23 cellular contexts compared by ENCODE assay signal in genomic region chr11:65790104-65790901, GRCh38. TPM values are rescaled to one million over a fixed set of nuclear protein-coding genes. Genes with fewer than 3 reads are reported as not detected.
DNase-seq lines count a peak whose midpoint lies in the region; ATAC-seq and TF ChIP-seq lines count a peak whose summit lies in the region.
"Had no signal": no experiment of that assay in that cellular context is flagged by ENCODE, and none has a peak within 500 bp of the region (broad histone marks: within the 10 kb centered on the region; RNA-seq: fewer than 3 reads in every experiment).

No MANE protein-coding gene starts in this region.

- no peaks in the 10 kb centered on the region for H3K9me3 Mint-ChIP-seq in activated naive CD8-positive, alpha-beta T cell treated with anti-CD3 and anti-CD28 coated beads, Interleukin-2, amount 10 ng/mL, durations not matched to agents 7 days and 5 days
- no peaks in the 10 kb centered on the region for H3K9me3 Mint-ChIP-seq in activated naive CD8-positive, alpha-beta T cell treated with anti-CD3 and anti-CD28 coated beads, Interleukin-2, amount 50 U/mL, for 24 hours
- no peaks in the 10 kb centered on the region for H3K9me3 Mint-ChIP-seq in activated T-helper 2 cell treated with anti-CD3 and anti-CD28 coated beads, Interferon-gamma antibody, Interleukin-2, Interleukin-4, amounts not matched to agents 10 μg/mL and 5 μg/mL and 100 μg/mL, durations not matched to agents 14 hours and 24 hours and 36 hours
- H3K9me3 Mint-ChIP-seq in CD4-positive, alpha-beta T cell: no peaks in the 10 kb centered on the region
- H3K9me3 Mint-ChIP-seq: stimulated activated naive CD8-positive, alpha-beta T cell treated with anti-CD3 and anti-CD28 coated beads, Interleukin-15, amount 100 ng/mL, for 72 hours had no signal

- intact Hi-C loops in activated T-helper 2 cell treated with anti-CD3 and anti-CD28 coated beads, Interferon-gamma antibody, Interleukin-2, Interleukin-4, amounts not matched to agents 10 μg/mL and 5 μg/mL and 100 μg/mL, durations not matched to agents 14 hours and 24 hours and 36 hours (cut with micrococcal nuclease): no loop called here
- intact Hi-C loops in transverse colon (cut with DNase I; ENCODE audit: low total_unique reads) (no loop called here), heart right ventricle (cut with DNase I) (no loop called here)
- intact Hi-C loops in CD4-positive, alpha-beta T cell (cut with DNase I, micrococcal nuclease): no loop called here

- ATAC-seq in activated naive CD8-positive, alpha-beta T cell treated with anti-CD3 and anti-CD28 coated beads, Interleukin-2, amount 10 ng/mL, durations not matched to agents 7 days and 5 days (ENCODE audit: low read depth): no peak
- ATAC-seq in activated naive CD8-positive, alpha-beta T cell treated with anti-CD3 and anti-CD28 coated beads, Interleukin-2, amount 50 U/mL, for 24 hours: no peak
- no peak for ATAC-seq in heart right ventricle
- ATAC-seq in CD4-positive, alpha-beta T cell (ENCODE audit: poor library complexity): no peak
- ATAC-seq: body of pancreas; esophagus mucosa; stimulated activated naive CD8-positive, alpha-beta T cell treated with anti-CD3 and anti-CD28 coated beads, Interleukin-15, amount 100 ng/mL, for 72 hours had no signal

- no peak for TF ChIP-seq EP300 in transverse colon (IDR thresholded peaks at IDR 0.05; ENCODE audit: low read depth)

- H3K27ac Mint-ChIP-seq in activated naive CD8-positive, alpha-beta T cell treated with anti-CD3 and anti-CD28 coated beads, Interleukin-2, amount 10 ng/mL, durations not matched to agents 7 days and 5 days: peak overlapping the region; percentile 68
- H3K27ac Mint-ChIP-seq in activated naive CD8-positive, alpha-beta T cell treated with anti-CD3 and anti-CD28 coated beads, Interleukin-2, amount 50 U/mL, for 24 hours: no peak overlapping the region
- peak overlapping the region; percentile 11 for H3K27ac Mint-ChIP-seq in activated T-helper 2 cell treated with anti-CD3 and anti-CD28 coated beads, Interferon-gamma antibody, Interleukin-2, Interleukin-4, amounts not matched to agents 10 μg/mL and 5 μg/mL and 100 μg/mL, durations not matched to agents 14 hours and 24 hours and 36 hours
- no peak overlapping the region for H3K27ac Mint-ChIP-seq in CD4-positive, alpha-beta T cell
- H3K27ac Mint-ChIP-seq: stimulated activated naive CD8-positive, alpha-beta T cell treated with anti-CD3 and anti-CD28 coated beads, Interleukin-15, amount 100 ng/mL, for 72 hours had no signal

- in situ Hi-C loops in transverse colon (cut with MboI; ENCODE audit: low pct_ligation_motif_present in 1 of 4, low pct_unique_long_range_greater_than_20kb in 1 of 4, low sequenced_read_pairs in 3 of 4): no loop called here

- H3K4me1 ChIP-seq in mucosa of rectum (ENCODE audit: control insufficient read depth in 2 of 2, insufficient read depth in 2 of 2, low read length in 2 of 2) (peaks cover 48 to 60% of the 10 kb centered on the region in 2 donors), transverse colon (peaks cover 17 to 73% (median 63%) of the 10 kb centered on the region in 4 donors), heart right ventricle (peaks cover 7 to 34% (median 20%) of the 10 kb centered on the region in 9 donors)
- H3K4me1 ChIP-seq: SJCRH30 had no signal

- peak overlapping the region; percentile 38 to 63 for H3K9ac ChIP-seq in mucosa of rectum (ENCODE audit: low read depth in 1 of 2, low read length in 2 of 2)

- H3K36me3 ChIP-seq in mucosa of rectum (ENCODE audit: control insufficient read depth in 2 of 2, insufficient read depth in 2 of 2, low read length in 2 of 2) (peaks cover 13 to 14% of the 10 kb centered on the region in 2 donors), transverse colon (peaks cover 0 to 3% (median 0%) of the 10 kb centered on the region in 4 donors), heart right ventricle (no peaks in the 10 kb centered on the region)
- H3K36me3 ChIP-seq: SJCRH30 had no signal

- peaks cover 37% of the 10 kb centered on the region for H3K27me3 Mint-ChIP-seq in activated naive CD8-positive, alpha-beta T cell treated with anti-CD3 and anti-CD28 coated beads, Interleukin-2, amount 10 ng/mL, durations not matched to agents 7 days and 5 days
- peaks cover 35% of the 10 kb centered on the region for H3K27me3 Mint-ChIP-seq in activated naive CD8-positive, alpha-beta T cell treated with anti-CD3 and anti-CD28 coated beads, Interleukin-2, amount 50 U/mL, for 24 hours
- peaks cover 28% of the 10 kb centered on the region for H3K27me3 Mint-ChIP-seq in activated T-helper 2 cell treated with anti-CD3 and anti-CD28 coated beads, Interferon-gamma antibody, Interleukin-2, Interleukin-4, amounts not matched to agents 10 μg/mL and 5 μg/mL and 100 μg/mL, durations not matched to agents 14 hours and 24 hours and 36 hours (ENCODE audit: low read depth)
- H3K27me3 Mint-ChIP-seq in CD4-positive, alpha-beta T cell: peaks cover 54% of the 10 kb centered on the region

- H3K4me3 ChIP-seq in mucosa of rectum (ENCODE audit: low read length in 2 of 2): peak overlapping the region; percentile 31 to 63
- peak overlapping the region in 1 of 4 donors; percentile 12 for H3K4me3 ChIP-seq in transverse colon
- H3K4me3 ChIP-seq in heart right ventricle: no peak overlapping the region
- H3K4me3 ChIP-seq: body of pancreas, SJCRH30 had no signal

- CTCF ChIA-PET in CD4-positive, alpha-beta T cell (lab: Charles Lee): interaction anchor here (0.9 to 1.6 kb wide), 3 partner anchors 10 to 432 kb away, joined by 3 to 9 read pairs (median 3); no protein-coding TSS in a partner anchor

- H3K4me1 Mint-ChIP-seq in activated naive CD8-positive, alpha-beta T cell treated with anti-CD3 and anti-CD28 coated beads, Interleukin-2, amount 10 ng/mL, durations not matched to agents 7 days and 5 days: peaks cover 21% of the 10 kb centered on the region
- peaks cover 24% of the 10 kb centered on the region for H3K4me1 Mint-ChIP-seq in activated naive CD8-positive, alpha-beta T cell treated with anti-CD3 and anti-CD28 coated beads, Interleukin-2, amount 50 U/mL, for 24 hours
- peaks cover 28% of the 10 kb centered on the region for H3K4me1 Mint-ChIP-seq in activated T-helper 2 cell treated with anti-CD3 and anti-CD28 coated beads, Interferon-gamma antibody, Interleukin-2, Interleukin-4, amounts not matched to agents 10 μg/mL and 5 μg/mL and 100 μg/mL, durations not matched to agents 14 hours and 24 hours and 36 hours (ENCODE audit: low read depth)
- peaks cover 14% of the 10 kb centered on the region for H3K4me1 Mint-ChIP-seq in CD4-positive, alpha-beta T cell (ENCODE audit: low read depth)

- POLR2A ChIA-PET in activated naive CD8-positive, alpha-beta T cell treated with anti-CD3 and anti-CD28 coated beads, Interleukin-2, amount 10 ng/mL, durations not matched to agents 7 days and 5 days (lab: Charles Lee): interaction anchor here (0.8 to 3.2 kb wide), 2 partner anchors 10 to 14 kb away, joined by 3 to 15 read pairs; partner anchors contain the start of gene AP5B1
- POLR2A ChIA-PET in CD4-positive, alpha-beta T cell (lab: Charles Lee): no interaction called here

- no peak for TF ChIP-seq POLR2A in transverse colon (IDR thresholded peaks at IDR 0.05)

- H3K27me3 ChIP-seq in mucosa of rectum (ENCODE audit: control insufficient read depth in 2 of 2, insufficient read depth in 2 of 2, low read length in 2 of 2) (peaks cover 4 to 11% of the 10 kb centered on the region in 2 donors), transverse colon (peaks cover 37% of the 10 kb centered on the region), heart right ventricle (peaks cover 25 to 72% (median 60%) of the 10 kb centered on the region in 7 donors)
- H3K27me3 ChIP-seq in CD4-positive, alpha-beta T cell (ENCODE audit: control insufficient read depth, insufficient read depth, low read length): peaks cover 47% of the 10 kb centered on the region
- H3K27me3 ChIP-seq: body of pancreas had no signal

- DNase-seq in activated naive CD8-positive, alpha-beta T cell treated with anti-CD3 and anti-CD28 coated beads, Interleukin-2, amount 10 ng/mL, durations not matched to agents 7 days and 5 days: no peak
- no peak for DNase-seq in activated naive CD8-positive, alpha-beta T cell treated with anti-CD3 and anti-CD28 coated beads, Interleukin-2, amount 50 U/mL, for 24 hours
- DNase-seq in activated T-helper 2 cell treated with anti-CD3 and anti-CD28 coated beads, Interferon-gamma antibody, Interleukin-2, Interleukin-4, amounts not matched to agents 10 μg/mL and 5 μg/mL and 100 μg/mL, durations not matched to agents 14 hours and 24 hours and 36 hours (ENCODE audit: low spot score): no peak
- no peak for DNase-seq in transverse colon
- no peak for DNase-seq in heart right ventricle
- no peak for DNase-seq in CD4-positive, alpha-beta T cell
- DNase-seq in LoVo (ENCODE audit: low spot score): no peak
- DNase-seq: activated CD4-positive, alpha-beta T cell treated with anti-CD3 and anti-CD28 coated beads for 4 hours; activated naive CD4-positive, alpha-beta T cell treated with anti-CD3 and anti-CD28 coated beads, Interleukin-2, amount 50 U/mL, for 16 hours; activated T-cell treated with anti-CD3 and anti-CD28 coated beads for 4 hours; body of pancreas; dermis blood vessel endothelial cell; islet precursor cell; mesenchymal stem cell; NCI-H2029; NCI-H510A treated with DMSO at 0.1 percent for 48 hours; retina; SJCRH30; stimulated activated naive CD8-positive, alpha-beta T cell treated with anti-CD3 and anti-CD28 coated beads, Interleukin-15, amount 100 ng/mL, for 72 hours had no signal

- H3K27ac ChIP-seq in mucosa of rectum (ENCODE audit: low read depth in 2 of 2, low read length in 2 of 2) (peak overlapping the region; percentile 87 to 93), transverse colon (peak overlapping the region; percentile 80 to 93 (median 86)), heart right ventricle (no peak overlapping the region)
- no peak overlapping the region for H3K27ac ChIP-seq in CD4-positive, alpha-beta T cell (ENCODE audit: low read depth, low read length)
- H3K27ac ChIP-seq: body of pancreas, SJCRH30 had no signal

- peaks cover 1% of the 10 kb centered on the region for H3K36me3 Mint-ChIP-seq in activated naive CD8-positive, alpha-beta T cell treated with anti-CD3 and anti-CD28 coated beads, Interleukin-2, amount 10 ng/mL, durations not matched to agents 7 days and 5 days
- H3K36me3 Mint-ChIP-seq in activated naive CD8-positive, alpha-beta T cell treated with anti-CD3 and anti-CD28 coated beads, Interleukin-2, amount 50 U/mL, for 24 hours (ENCODE audit: low read depth): no peaks in the 10 kb centered on the region
- H3K36me3 Mint-ChIP-seq in activated T-helper 2 cell treated with anti-CD3 and anti-CD28 coated beads, Interferon-gamma antibody, Interleukin-2, Interleukin-4, amounts not matched to agents 10 μg/mL and 5 μg/mL and 100 μg/mL, durations not matched to agents 14 hours and 24 hours and 36 hours (ENCODE audit: low read depth): peaks cover 3% of the 10 kb centered on the region
- H3K36me3 Mint-ChIP-seq in CD4-positive, alpha-beta T cell (ENCODE audit: low read depth): no peaks in the 10 kb centered on the region

- TF ChIP-seq CTCF in transverse colon (IDR thresholded peaks at IDR 0.05): peak in 1 of 5 experiments; percentile 16
- no peak for TF ChIP-seq CTCF in heart right ventricle (IDR thresholded peaks at IDR 0.05)
- TF ChIP-seq CTCF in CD4-positive, alpha-beta T cell (IDR thresholded peaks at IDR 0.05): no peak

- H3K9me3 ChIP-seq in mucosa of rectum (ENCODE audit: control insufficient read depth in 2 of 2, low read length in 2 of 2) (no peaks in the 10 kb centered on the region), transverse colon (no peaks in the 10 kb centered on the region), heart right ventricle (no peaks in the 10 kb centered on the region)
- no peaks in the 10 kb centered on the region for H3K9me3 ChIP-seq in CD4-positive, alpha-beta T cell (ENCODE audit: control insufficient read depth, low read length)
- H3K9me3 ChIP-seq: body of pancreas, SJCRH30 had no signal

- no peak overlapping the region for H3K4me3 Mint-ChIP-seq in activated naive CD8-positive, alpha-beta T cell treated with anti-CD3 and anti-CD28 coated beads, Interleukin-2, amount 10 ng/mL, durations not matched to agents 7 days and 5 days
- H3K4me3 Mint-ChIP-seq in activated naive CD8-positive, alpha-beta T cell treated with anti-CD3 and anti-CD28 coated beads, Interleukin-2, amount 50 U/mL, for 24 hours: no peak overlapping the region
- no peak overlapping the region for H3K4me3 Mint-ChIP-seq in activated T-helper 2 cell treated with anti-CD3 and anti-CD28 coated beads, Interferon-gamma antibody, Interleukin-2, Interleukin-4, amounts not matched to agents 10 μg/mL and 5 μg/mL and 100 μg/mL, durations not matched to agents 14 hours and 24 hours and 36 hours (ENCODE audit: low read depth)
- H3K4me3 Mint-ChIP-seq in CD4-positive, alpha-beta T cell: no peak overlapping the region

- WGBS in transverse colon (ENCODE audit: low coverage in 1 of 2), 2 donors: 70% methylated on average over 13 of the region's 13 CpGs; no CpG with 5 or more reads in 1 of the 2 donors
- 81 to 84% methylated on average over 13 of the region's 13 CpGs for WGBS in heart right ventricle, 2 donors

RNA-seq across cellular contexts. Expression of gene OVOL1, which starts 3.4 kb away (rescaled TPM):
- total RNA-seq in activated naive CD8-positive, alpha-beta T cell treated with anti-CD3 and anti-CD28 coated beads, Interleukin-2, amount 10 ng/mL, durations not matched to agents 7 days and 5 days: under 1 TPM; 0.14 to 0.17 TPM
- 0.16 TPM in 2 replicates for total RNA-seq in activated T-helper 2 cell treated with anti-CD3 and anti-CD28 coated beads, Interferon-gamma antibody, Interleukin-2, Interleukin-4, amounts not matched to agents 10 μg/mL and 5 μg/mL and 100 μg/mL, durations not matched to agents 14 hours and 24 hours and 36 hours
- total RNA-seq in transverse colon: 10 to 100 TPM; 19.9 to 44.8 (median 33.8) TPM
- total RNA-seq in heart right ventricle: not detected
- not detected for polyA plus RNA-seq in heart right ventricle
- total RNA-seq in CD4-positive, alpha-beta T cell: under 1 TPM; 0.20 to 0.52 TPM
- total RNA-seq: dermis blood vessel endothelial cell, glomerular endothelial cell, SJCRH30 had no signal
- polyA plus RNA-seq: neural cell had no signal

RNA-seq across cellular contexts. Expression of gene AP5B1, which starts 9.5 kb away (rescaled TPM):
- total RNA-seq in activated naive CD8-positive, alpha-beta T cell treated with anti-CD3 and anti-CD28 coated beads, Interleukin-2, amount 10 ng/mL, durations not matched to agents 7 days and 5 days: 10 to 100 TPM; 27.9 to 29.0 TPM
- 24.6 and 24.9 TPM in 2 replicates for total RNA-seq in activated T-helper 2 cell treated with anti-CD3 and anti-CD28 coated beads, Interferon-gamma antibody, Interleukin-2, Interleukin-4, amounts not matched to agents 10 μg/mL and 5 μg/mL and 100 μg/mL, durations not matched to agents 14 hours and 24 hours and 36 hours
- total RNA-seq in transverse colon: 10 to 100 TPM; 24.9 to 33.7 (median 28.2) TPM
- 10 to 100 TPM in 1 of 10 donors, 1 to 10 TPM in 9; 6.1 to 12.8 (median 7.4) TPM for total RNA-seq in heart right ventricle
- 1 to 10 TPM; 5.0 to 5.1 TPM for polyA plus RNA-seq in heart right ventricle
- 10 to 100 TPM; 12.7 to 12.8 TPM for total RNA-seq in CD4-positive, alpha-beta T cell

RNA-seq across cellular contexts. Expression of gene SNX32, which starts 43.5 kb away (rescaled TPM):
- 1 to 10 TPM; 2.6 to 3.6 TPM for total RNA-seq in activated naive CD8-positive, alpha-beta T cell treated with anti-CD3 and anti-CD28 coated beads, Interleukin-2, amount 10 ng/mL, durations not matched to agents 7 days and 5 days
- 0.64 and 0.96 TPM in 2 replicates for total RNA-seq in activated T-helper 2 cell treated with anti-CD3 and anti-CD28 coated beads, Interferon-gamma antibody, Interleukin-2, Interleukin-4, amounts not matched to agents 10 μg/mL and 5 μg/mL and 100 μg/mL, durations not matched to agents 14 hours and 24 hours and 36 hours
- 10 to 100 TPM in 1 of 4 donors, 1 to 10 TPM in 1, under 1 TPM in 1, not detected in 1; 0.60 to 10.0 (median 1.6) TPM for total RNA-seq in transverse colon
- total RNA-seq in heart right ventricle: under 1 TPM in 5 of 10 donors, not detected in 5; 0.13 to 0.32 (median 0.21) TPM
- polyA plus RNA-seq in heart right ventricle: under 1 TPM; 0.51 to 0.58 TPM
- total RNA-seq in CD4-positive, alpha-beta T cell: under 1 TPM; 0.33 to 0.61 TPM
- total RNA-seq: glomerular endothelial cell had no signal

Comparison
In these comparisons a context has a peak if more than half of its experiments do, and no peak if none do; other contexts are left out.
1. H3K27ac Mint-ChIP-seq: peak in activated naive CD8-positive, alpha-beta T cell treated with anti-CD3 and anti-CD28 coated beads, Interleukin-2, amount 10 ng/mL, durations not matched to agents 7 days and 5 days (single experiment) and activated T-helper 2 cell treated with anti-CD3 and anti-CD28 coated beads, Interferon-gamma antibody, Interleukin-2, Interleukin-4, amounts not matched to agents 10 μg/mL and 5 μg/mL and 100 μg/mL, durations not matched to agents 14 hours and 24 hours and 36 hours (single experiment); none in activated naive CD8-positive, alpha-beta T cell treated with anti-CD3 and anti-CD28 coated beads, Interleukin-2, amount 50 U/mL, for 24 hours (single experiment) and CD4-positive, alpha-beta T cell (single experiment).
2. H3K27ac ChIP-seq: peak in mucosa of rectum (2 of 2) and transverse colon (4 of 4); none in heart right ventricle (0 of 10) and CD4-positive, alpha-beta T cell (single experiment).
3. H3K4me3 ChIP-seq: peak in mucosa of rectum (2 of 2); none in heart right ventricle (0 of 10).
4. RNA of gene OVOL1, which starts 3.4 kb away (total RNA-seq): 19.9 to 44.8 TPM in transverse colon; 0.20 to 0.52 TPM in CD4-positive, alpha-beta T cell, 0.14 to 0.17 TPM in activated naive CD8-positive, alpha-beta T cell treated with anti-CD3 and anti-CD28 coated beads, Interleukin-2, amount 10 ng/mL, durations not matched to agents 7 days and 5 days, 0.16 TPM in activated T-helper 2 cell treated with anti-CD3 and anti-CD28 coated beads, Interferon-gamma antibody, Interleukin-2, Interleukin-4, amounts not matched to agents 10 μg/mL and 5 μg/mL and 100 μg/mL, durations not matched to agents 14 hours and 24 hours and 36 hours and not detected in heart right ventricle; every median in the first group is over 10 times any median in the second.